ENCODE assay signal across 18 cellular contexts in the genomic region with DNA sequence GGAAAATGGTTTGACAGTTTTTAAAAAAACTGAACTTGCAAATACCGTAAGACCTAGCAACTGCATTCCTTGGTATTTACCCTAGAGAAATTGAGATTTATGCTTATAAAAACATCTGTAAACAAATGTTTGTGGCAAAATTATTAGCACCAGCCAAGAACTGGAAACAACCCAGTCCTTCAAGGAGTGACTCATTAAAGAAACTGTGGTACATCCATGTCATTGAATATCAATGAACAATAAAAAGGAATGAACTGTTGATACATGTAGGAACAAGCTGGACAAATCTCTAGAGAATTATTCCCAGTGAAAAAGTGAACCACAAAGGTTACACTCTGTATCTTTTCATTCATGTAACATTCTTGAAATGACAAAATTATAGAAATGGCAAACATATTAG.
DNase-seq lines count a peak whose midpoint lies in the region; ATAC-seq and TF ChIP-seq lines count a peak whose summit lies in the region.
"Had no signal": no experiment of that assay in that cellular context is flagged by ENCODE, and none has a peak within 500 bp of the region (broad histone marks: within the 10 kb centered on the region; RNA-seq: fewer than 3 reads in every experiment).

No MANE protein-coding gene starts in this region.

- H3K4me3 ChIP-seq in LNCaP clone FGC (ENCODE audit: low read depth, low read length) (no peak overlapping the region), epithelial cell of esophagus (ENCODE audit: low read length) (no peak overlapping the region)

- TF ChIP-seq CTCF in LNCaP clone FGC (IDR thresholded peaks at IDR 0.05; ENCODE audit: control insufficient read depth, extremely low read depth, insufficient read depth) (no peak), epithelial cell of esophagus (IDR thresholded peaks at IDR 0.05; ENCODE audit: insufficient read depth, low read depth, low read length, missing control alignments) (no peak)

- ATAC-seq in GM19328 (IDR thresholded peaks at IDR 0.05; ENCODE audit: unreplicated experiment), result no peak
- ATAC-seq: Panc1, T-cell had no signal

- DNase-seq in EL (peak; percentile 32), LNCaP clone FGC (ENCODE audit: low read depth) (peak; percentile 2), epithelial cell of esophagus (ENCODE audit: low read depth) (peak; percentile 38), myocyte (ENCODE audit: low read depth) (peak; percentile 8), GF-D8 (lab: John Stamatoyannopoulos, UW) (no peak), iPS-NIHi7 (ENCODE audit: extremely low spot score) (no peak)
- DNase-seq: BE2C; DMS53; Karpas-422; NCI-H1105; NCI-H2029 treated with DMSO at 0.1 percent for 48 hours; NCI-H345; NCI-H524; NCI-H774; NK-92 treated with Interleukin-12 subunit alpha and Interleukin-12 subunit beta, amount 100 ng/mL, for 24 hours; T-cell had no signal

Comparison
In these comparisons a context has a peak if more than half of its experiments do, and no peak if none do; other contexts are left out.
1. DNase-seq: peak in EL (single experiment), LNCaP clone FGC (single experiment), epithelial cell of esophagus (single experiment) and myocyte (single experiment); none in GF-D8 (single experiment) and iPS-NIHi7 (single experiment).